In the genomic region with DNA sequence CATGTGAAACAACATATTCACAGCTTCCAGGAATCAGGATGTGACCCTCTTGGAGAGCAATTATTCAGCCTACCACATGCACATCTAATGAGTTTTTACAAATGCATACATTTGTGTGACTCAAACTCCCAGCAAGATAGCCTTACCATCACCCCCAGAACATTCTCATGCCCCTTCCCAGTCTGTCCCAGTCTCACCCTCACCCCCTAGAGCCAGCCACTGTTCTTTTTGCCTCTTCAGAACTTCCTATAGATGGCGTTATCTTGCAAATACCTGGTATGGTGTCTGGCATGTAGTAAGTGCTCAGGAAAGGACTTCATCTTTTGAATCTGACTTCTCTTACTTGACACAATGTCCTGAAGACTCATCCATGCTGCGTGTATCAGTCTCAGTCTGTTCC, we compare ENCODE assay signal across 26 cellular contexts. TPM values are rescaled to one million over a fixed set of nuclear protein-coding genes. Genes with fewer than 3 reads are reported as not detected.
"Had no signal": no experiment of that assay in that cellular context is flagged by ENCODE, and none has a peak within 500 bp of the region (broad histone marks: within the 10 kb centered on the region; RNA-seq: fewer than 3 reads in every experiment).

No MANE protein-coding gene starts in this region.

- H3K9ac ChIP-seq: parathyroid adenoma had no signal

- H3K4me3 Mint-ChIP-seq: endodermal cell; naive B cell; nephron progenitor cell; stimulated activated naive B cell treated with anti-CD40 and anti-IgM and Interleukin-4, amounts not matched to agents 10 μg/mL and 1 μg/mL and 100 μg/mL, for 72 hours; stimulated activated naive CD8-positive, alpha-beta T cell treated with anti-CD3 and anti-CD28 coated beads, Interleukin-15, amount 100 ng/mL, for 72 hours had no signal

- H2AFZ ChIP-seq: parathyroid adenoma had no signal

- H3K4me1 ChIP-seq: parathyroid adenoma, psoas muscle, testis had no signal

- H3K27me3 ChIP-seq: right lobe of liver, testis, tibial nerve had no signal

- H3K4me3 ChIP-seq: coronary artery, lung, psoas muscle, right lobe of liver, testis, tibial nerve had no signal

- H3K9me3 ChIP-seq: psoas muscle, right lobe of liver, testis, tibial nerve had no signal

- H3K36me3 Mint-ChIP-seq: naive B cell; stimulated activated naive B cell treated with anti-CD40 and anti-IgM and Interleukin-4, amounts not matched to agents 10 μg/mL and 1 μg/mL and 100 μg/mL, for 72 hours had no signal

- H3K27ac ChIP-seq: coronary artery, parathyroid adenoma, psoas muscle, right lobe of liver, testis, tibial nerve had no signal

- ATAC-seq: left colon; left ventricle myocardium superior; psoas muscle; right lobe of liver; stimulated activated naive B cell treated with anti-CD40 and anti-IgM and Interleukin-4, amounts not matched to agents 10 μg/mL and 1 μg/mL and 100 μg/mL, for 72 hours; stimulated activated naive CD8-positive, alpha-beta T cell treated with anti-CD3 and anti-CD28 coated beads, Interleukin-15, amount 100 ng/mL, for 72 hours had no signal

- H3K36me3 ChIP-seq: right lobe of liver, tibial nerve had no signal

- H3K27ac Mint-ChIP-seq: endodermal cell; naive B cell; nephron progenitor cell; stimulated activated naive B cell treated with anti-CD40 and anti-IgM and Interleukin-4, amounts not matched to agents 10 μg/mL and 1 μg/mL and 100 μg/mL, for 72 hours; stimulated activated naive CD8-positive, alpha-beta T cell treated with anti-CD3 and anti-CD28 coated beads, Interleukin-15, amount 100 ng/mL, for 72 hours had no signal

- FAIRE-seq: endothelial cell of umbilical vein had no signal

- H3K9me3 Mint-ChIP-seq: endodermal cell; nephron progenitor cell; stimulated activated naive B cell treated with anti-CD40 and anti-IgM and Interleukin-4, amounts not matched to agents 10 μg/mL and 1 μg/mL and 100 μg/mL, for 72 hours; stimulated activated naive CD8-positive, alpha-beta T cell treated with anti-CD3 and anti-CD28 coated beads, Interleukin-15, amount 100 ng/mL, for 72 hours had no signal

- DNase-seq: effector CD4-positive, alpha-beta T cell; endodermal cell; erythroblast; foreskin melanocyte; head of caudate nucleus; hippocampal formation; left colon; left ventricle myocardium superior; mesendoderm; naive B cell; nephron progenitor cell; psoas muscle; retina; right lobe of liver; stimulated activated CD4-positive, alpha-beta T cell treated with anti-CD3 and anti-CD28 coated beads, Interleukin-2, amount 100 ng/mL, for 24 hours; stimulated activated CD4-positive, alpha-beta T cell treated with anti-CD3 and anti-CD28 coated beads, Interleukin-4, amount 100 ng/mL, for 4 hours; stimulated activated naive B cell treated with anti-CD40 and anti-IgM and Interleukin-4, amounts not matched to agents 10 μg/mL and 1 μg/mL and 100 μg/mL, for 72 hours; stimulated activated naive CD8-positive, alpha-beta T cell treated with anti-CD3 and anti-CD28 coated beads, Interleukin-15, amount 100 ng/mL, for 72 hours; testis had no signal

- H3K4me1 Mint-ChIP-seq: endodermal cell; naive B cell; stimulated activated naive B cell treated with anti-CD40 and anti-IgM and Interleukin-4, amounts not matched to agents 10 μg/mL and 1 μg/mL and 100 μg/mL, for 72 hours; stimulated activated naive CD8-positive, alpha-beta T cell treated with anti-CD3 and anti-CD28 coated beads, Interleukin-15, amount 100 ng/mL, for 72 hours had no signal

- H3K79me2 ChIP-seq: parathyroid adenoma had no signal

RNA-seq across cellular contexts. Expression of gene AOC1, which starts 23.9 kb away (rescaled TPM):
- total RNA-seq: dermis microvascular lymphatic vessel endothelial cell, endodermal cell, endothelial cell of umbilical vein, omental fat pad, tibial nerve had no signal
- polyA plus RNA-seq: endothelial cell of umbilical vein had no signal

RNA-seq across cellular contexts. Expression of gene TMEM176A, which starts 27.8 kb away (rescaled TPM):
- total RNA-seq: dermis microvascular lymphatic vessel endothelial cell, endodermal cell, endothelial cell of umbilical vein had no signal
- polyA plus RNA-seq: endothelial cell of umbilical vein had no signal

RNA-seq across cellular contexts. Expression of gene TMEM176B, which starts 28.2 kb away (rescaled TPM):
- total RNA-seq: dermis microvascular lymphatic vessel endothelial cell, endothelial cell of umbilical vein had no signal
